1 cellular context compared by ENCODE assay signal in genomic region chr1:231216515-231216914, GRCh38.
TF ChIP-seq lines count a peak whose summit lies in the region.

No MANE protein-coding gene starts in this region.

TF ChIP-seq in HepG2, 621 proteins besides CTCF, POLR2A, EP300 and RAD21:
- TF ChIP-seq HBP1 (CRISPR knock-in tag; IDR thresholded peaks at IDR 0.05; ENCODE audit: low read depth) (no peak), ZFP36 (IDR thresholded peaks at IDR 0.05; ENCODE audit: borderline replicate concordance, low read depth, low read length, partially characterized antibody) (no peak), MATR3 (CRISPR knock-in tag; IDR thresholded peaks at IDR 0.05) (no peak), NFKB2 (CRISPR knock-in tag; IDR thresholded peaks at IDR 0.05; ENCODE audit: borderline replicate concordance) (no peak), IRF1 (CRISPR knock-in tag; IDR thresholded peaks at IDR 0.05; ENCODE audit: low read depth) (no peak), ZBTB42 (CRISPR knock-in tag; IDR thresholded peaks at IDR 0.05) (no peak), ZNF234 (CRISPR knock-in tag; conservative IDR thresholded peaks at IDR 0.05) (no peak), ZNF691 (CRISPR knock-in tag; IDR thresholded peaks at IDR 0.05; ENCODE audit: borderline replicate concordance, low read depth) (no peak), ARID3A (IDR thresholded peaks at IDR 0.05; ENCODE audit: low read depth, low read length) (no peak), SALL1 (CRISPR knock-in tag; IDR thresholded peaks at IDR 0.05) (no peak), MLLT10 (CRISPR knock-in tag; IDR thresholded peaks at IDR 0.05) (no peak), GMEB2 (CRISPR knock-in tag; IDR thresholded peaks at IDR 0.05; ENCODE audit: low read depth) (no peak)
TF ChIP-seq in HepG2: peak in this region for 0.
